1 cellular context compared by ENCODE assay signal in the genomic region with DNA sequence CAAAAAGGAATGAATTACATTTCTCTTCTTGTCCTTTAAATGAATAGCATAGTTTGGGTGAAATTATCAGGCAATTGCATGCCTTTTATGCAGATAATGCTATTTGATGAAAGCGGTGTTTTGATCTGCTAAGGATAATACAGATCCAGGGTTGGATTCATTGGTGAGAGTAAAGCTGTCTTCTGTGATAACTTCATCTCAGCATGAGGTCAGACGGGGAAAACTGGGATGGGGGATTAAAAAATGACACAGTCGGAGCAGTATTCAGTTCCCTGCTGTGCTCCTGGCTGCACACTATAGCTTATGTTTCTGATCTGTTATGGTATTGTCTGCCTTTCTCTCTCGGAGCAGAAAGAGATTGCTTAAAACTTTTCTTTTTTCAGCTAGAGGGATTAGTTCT.
TF ChIP-seq lines count a peak whose summit lies in the region.

No MANE protein-coding gene starts in this region.

TF ChIP-seq in HEK293, 187 proteins besides CTCF, POLR2A, EP300 and RAD21 (continued from another document):
- no peak for TF ChIP-seq ZNF23 (tag by site-specific recombination; IDR thresholded peaks at IDR 0.05; ENCODE audit: borderline replicate concordance)
- no peak for TF ChIP-seq ZNF791 (tag by site-specific recombination; IDR thresholded peaks at IDR 0.05)
- TF ChIP-seq ZNF544 (tag by site-specific recombination; IDR thresholded peaks at IDR 0.05), result no peak
- TF ChIP-seq, protein P1, sequence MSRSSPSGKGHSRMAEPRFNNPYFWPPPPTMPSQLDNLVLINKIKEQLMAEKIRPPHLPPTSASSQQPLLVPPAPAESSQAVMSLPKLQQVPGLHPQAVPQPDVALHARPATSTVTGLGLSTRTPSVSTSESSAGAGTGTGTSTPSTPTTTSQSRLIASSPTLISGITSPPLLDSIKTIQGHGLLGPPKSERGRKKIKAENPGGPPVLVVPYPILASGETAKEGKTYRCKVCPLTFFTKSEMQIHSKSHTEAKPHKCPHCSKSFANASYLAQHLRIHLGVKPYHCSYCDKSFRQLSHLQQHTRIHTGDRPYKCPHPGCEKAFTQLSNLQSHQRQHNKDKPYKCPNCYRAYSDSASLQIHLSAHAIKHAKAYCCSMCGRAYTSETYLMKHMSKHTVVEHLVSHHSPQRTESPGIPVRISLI (tag by site-specific recombination; IDR thresholded peaks at IDR 0.05), result no peak
- TF ChIP-seq, protein P2, sequence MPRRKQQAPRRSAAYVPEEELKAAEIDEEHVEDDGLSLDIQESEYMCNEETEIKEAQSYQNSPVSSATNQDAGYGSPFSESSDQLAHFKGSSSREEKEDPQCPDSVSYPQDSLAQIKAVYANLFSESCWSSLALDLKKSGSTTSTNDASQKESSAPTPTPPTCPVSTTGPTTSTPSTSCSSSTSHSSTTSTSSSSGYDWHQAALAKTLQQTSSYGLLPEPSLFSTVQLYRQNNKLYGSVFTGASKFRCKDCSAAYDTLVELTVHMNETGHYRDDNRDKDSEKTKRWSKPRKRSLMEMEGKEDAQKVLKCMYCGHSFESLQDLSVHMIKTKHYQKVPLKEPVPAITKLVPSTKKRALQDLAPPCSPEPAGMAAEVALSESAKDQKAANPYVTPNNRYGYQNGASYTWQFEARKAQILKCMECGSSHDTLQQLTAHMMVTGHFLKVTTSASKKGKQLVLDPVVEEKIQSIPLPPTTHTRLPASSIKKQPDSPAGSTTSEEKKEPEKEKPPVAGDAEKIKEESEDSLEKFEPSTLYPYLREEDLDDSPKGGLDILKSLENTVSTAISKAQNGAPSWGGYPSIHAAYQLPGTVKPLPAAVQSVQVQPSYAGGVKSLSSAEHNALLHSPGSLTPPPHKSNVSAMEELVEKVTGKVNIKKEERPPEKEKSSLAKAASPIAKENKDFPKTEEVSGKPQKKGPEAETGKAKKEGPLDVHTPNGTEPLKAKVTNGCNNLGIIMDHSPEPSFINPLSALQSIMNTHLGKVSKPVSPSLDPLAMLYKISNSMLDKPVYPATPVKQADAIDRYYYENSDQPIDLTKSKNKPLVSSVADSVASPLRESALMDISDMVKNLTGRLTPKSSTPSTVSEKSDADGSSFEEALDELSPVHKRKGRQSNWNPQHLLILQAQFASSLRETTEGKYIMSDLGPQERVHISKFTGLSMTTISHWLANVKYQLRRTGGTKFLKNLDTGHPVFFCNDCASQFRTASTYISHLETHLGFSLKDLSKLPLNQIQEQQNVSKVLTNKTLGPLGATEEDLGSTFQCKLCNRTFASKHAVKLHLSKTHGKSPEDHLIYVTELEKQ (tag by site-specific recombination; IDR thresholded peaks at IDR 0.05; ENCODE audit: borderline replicate concordance), result no peak
- TF ChIP-seq, protein P3, sequence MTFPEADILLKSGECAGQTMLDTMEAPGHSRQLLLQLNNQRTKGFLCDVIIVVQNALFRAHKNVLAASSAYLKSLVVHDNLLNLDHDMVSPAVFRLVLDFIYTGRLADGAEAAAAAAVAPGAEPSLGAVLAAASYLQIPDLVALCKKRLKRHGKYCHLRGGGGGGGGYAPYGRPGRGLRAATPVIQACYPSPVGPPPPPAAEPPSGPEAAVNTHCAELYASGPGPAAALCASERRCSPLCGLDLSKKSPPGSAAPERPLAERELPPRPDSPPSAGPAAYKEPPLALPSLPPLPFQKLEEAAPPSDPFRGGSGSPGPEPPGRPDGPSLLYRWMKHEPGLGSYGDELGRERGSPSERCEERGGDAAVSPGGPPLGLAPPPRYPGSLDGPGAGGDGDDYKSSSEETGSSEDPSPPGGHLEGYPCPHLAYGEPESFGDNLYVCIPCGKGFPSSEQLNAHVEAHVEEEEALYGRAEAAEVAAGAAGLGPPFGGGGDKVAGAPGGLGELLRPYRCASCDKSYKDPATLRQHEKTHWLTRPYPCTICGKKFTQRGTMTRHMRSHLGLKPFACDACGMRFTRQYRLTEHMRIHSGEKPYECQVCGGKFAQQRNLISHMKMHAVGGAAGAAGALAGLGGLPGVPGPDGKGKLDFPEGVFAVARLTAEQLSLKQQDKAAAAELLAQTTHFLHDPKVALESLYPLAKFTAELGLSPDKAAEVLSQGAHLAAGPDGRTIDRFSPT (tag by site-specific recombination; IDR thresholded peaks at IDR 0.05), result 0 out of 2 replicates have a peak, but pooled peaks have one; percentile 31
- TF ChIP-seq ZNF76 (tag by site-specific recombination; IDR thresholded peaks at IDR 0.05; ENCODE audit: borderline replicate concordance, low read depth), result no peak
- TF ChIP-seq ZSCAN16 (tag by site-specific recombination; IDR thresholded peaks at IDR 0.05), result no peak
- TF ChIP-seq BCL11B (tag by site-specific recombination; IDR thresholded peaks at IDR 0.05; ENCODE audit: low read depth), result no peak
- TF ChIP-seq ZBTB20 (tag by site-specific recombination; IDR thresholded peaks at IDR 0.05), result peak; percentile 80
- TF ChIP-seq, protein P4, sequence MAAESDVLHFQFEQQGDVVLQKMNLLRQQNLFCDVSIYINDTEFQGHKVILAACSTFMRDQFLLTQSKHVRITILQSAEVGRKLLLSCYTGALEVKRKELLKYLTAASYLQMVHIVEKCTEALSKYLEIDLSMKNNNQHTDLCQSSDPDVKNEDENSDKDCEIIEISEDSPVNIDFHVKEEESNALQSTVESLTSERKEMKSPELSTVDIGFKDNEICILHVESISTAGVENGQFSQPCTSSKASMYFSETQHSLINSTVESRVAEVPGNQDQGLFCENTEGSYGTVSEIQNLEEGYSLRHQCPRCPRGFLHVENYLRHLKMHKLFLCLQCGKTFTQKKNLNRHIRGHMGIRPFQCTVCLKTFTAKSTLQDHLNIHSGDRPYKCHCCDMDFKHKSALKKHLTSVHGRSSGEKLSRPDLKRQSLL (tag by site-specific recombination; IDR thresholded peaks at IDR 0.05), result no peak
- TF ChIP-seq ZNF416 (tag by site-specific recombination; IDR thresholded peaks at IDR 0.05), result no peak
- TF ChIP-seq ZNF514 (tag by site-specific recombination; IDR thresholded peaks at IDR 0.05), result no peak
- TF ChIP-seq ZNF549 (tag by site-specific recombination; IDR thresholded peaks at IDR 0.05), result no peak
- TF ChIP-seq SP7 (tag by site-specific recombination; IDR thresholded peaks at IDR 0.05), result no peak
- TF ChIP-seq GLI4 (tag by site-specific recombination; IDR thresholded peaks at IDR 0.05), result no peak
- TF ChIP-seq, protein P5, sequence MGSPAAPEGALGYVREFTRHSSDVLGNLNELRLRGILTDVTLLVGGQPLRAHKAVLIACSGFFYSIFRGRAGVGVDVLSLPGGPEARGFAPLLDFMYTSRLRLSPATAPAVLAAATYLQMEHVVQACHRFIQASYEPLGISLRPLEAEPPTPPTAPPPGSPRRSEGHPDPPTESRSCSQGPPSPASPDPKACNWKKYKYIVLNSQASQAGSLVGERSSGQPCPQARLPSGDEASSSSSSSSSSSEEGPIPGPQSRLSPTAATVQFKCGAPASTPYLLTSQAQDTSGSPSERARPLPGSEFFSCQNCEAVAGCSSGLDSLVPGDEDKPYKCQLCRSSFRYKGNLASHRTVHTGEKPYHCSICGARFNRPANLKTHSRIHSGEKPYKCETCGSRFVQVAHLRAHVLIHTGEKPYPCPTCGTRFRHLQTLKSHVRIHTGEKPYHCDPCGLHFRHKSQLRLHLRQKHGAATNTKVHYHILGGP (tag by site-specific recombination; IDR thresholded peaks at IDR 0.05), result no peak
- peak; percentile 52 for TF ChIP-seq ZIC2 (tag by site-specific recombination; IDR thresholded peaks at IDR 0.05)
- peak; percentile 13; the same call in 1 of the 2 replicates for TF ChIP-seq ZNF660 (tag by site-specific recombination; IDR thresholded peaks at IDR 0.05)
- no peak for TF ChIP-seq KLF7 (tag by site-specific recombination; IDR thresholded peaks at IDR 0.05; ENCODE audit: borderline replicate concordance)
- TF ChIP-seq ZNF530 (tag by site-specific recombination; IDR thresholded peaks at IDR 0.05; ENCODE audit: low read depth), result no peak
- no peak for TF ChIP-seq ZNF121 (tag by site-specific recombination; IDR thresholded peaks at IDR 0.05)
- 0 out of 2 replicates have a peak, but pooled peaks have one; percentile 14 for TF ChIP-seq ZNF600 (tag by site-specific recombination; IDR thresholded peaks at IDR 0.05)
- TF ChIP-seq, protein P6, sequence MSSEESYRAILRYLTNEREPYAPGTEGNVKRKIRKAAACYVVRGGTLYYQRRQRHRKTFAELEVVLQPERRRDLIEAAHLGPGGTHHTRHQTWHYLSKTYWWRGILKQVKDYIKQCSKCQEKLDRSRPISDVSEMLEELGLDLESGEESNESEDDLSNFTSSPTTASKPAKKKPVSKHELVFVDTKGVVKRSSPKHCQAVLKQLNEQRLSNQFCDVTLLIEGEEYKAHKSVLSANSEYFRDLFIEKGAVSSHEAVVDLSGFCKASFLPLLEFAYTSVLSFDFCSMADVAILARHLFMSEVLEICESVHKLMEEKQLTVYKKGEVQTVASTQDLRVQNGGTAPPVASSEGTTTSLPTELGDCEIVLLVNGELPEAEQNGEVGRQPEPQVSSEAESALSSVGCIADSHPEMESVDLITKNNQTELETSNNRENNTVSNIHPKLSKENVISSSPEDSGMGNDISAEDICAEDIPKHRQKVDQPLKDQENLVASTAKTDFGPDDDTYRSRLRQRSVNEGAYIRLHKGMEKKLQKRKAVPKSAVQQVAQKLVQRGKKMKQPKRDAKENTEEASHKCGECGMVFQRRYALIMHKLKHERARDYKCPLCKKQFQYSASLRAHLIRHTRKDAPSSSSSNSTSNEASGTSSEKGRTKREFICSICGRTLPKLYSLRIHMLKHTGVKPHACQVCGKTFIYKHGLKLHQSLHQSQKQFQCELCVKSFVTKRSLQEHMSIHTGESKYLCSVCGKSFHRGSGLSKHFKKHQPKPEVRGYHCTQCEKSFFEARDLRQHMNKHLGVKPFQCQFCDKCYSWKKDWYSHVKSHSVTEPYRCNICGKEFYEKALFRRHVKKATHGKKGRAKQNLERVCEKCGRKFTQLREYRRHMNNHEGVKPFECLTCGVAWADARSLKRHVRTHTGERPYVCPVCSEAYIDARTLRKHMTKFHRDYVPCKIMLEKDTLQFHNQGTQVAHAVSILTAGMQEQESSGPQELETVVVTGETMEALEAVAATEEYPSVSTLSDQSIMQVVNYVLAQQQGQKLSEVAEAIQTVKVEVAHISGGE (tag by site-specific recombination; conservative IDR thresholded peaks at IDR 0.05; ENCODE audit: low read depth), result no peak
- TF ChIP-seq MZF1 (tag by site-specific recombination; IDR thresholded peaks at IDR 0.05; ENCODE audit: borderline replicate concordance), result 0 out of 2 replicates have a peak, but pooled peaks have one; percentile 68
- peak; percentile 42; the same call in 1 of the 2 replicates for TF ChIP-seq ZBTB17 (tag by site-specific recombination; IDR thresholded peaks at IDR 0.05)
- 0 out of 2 replicates have a peak, but pooled peaks have one; percentile 28 for TF ChIP-seq IKZF3 (tag by site-specific recombination; IDR thresholded peaks at IDR 0.05)
- TF ChIP-seq ZBTB8A (tag by site-specific recombination; IDR thresholded peaks at IDR 0.05), result no peak
- TF ChIP-seq ZNF658 (tag by site-specific recombination; IDR thresholded peaks at IDR 0.05), result no peak
- no peak for TF ChIP-seq ZNF146 (tag by site-specific recombination; IDR thresholded peaks at IDR 0.05)
- TF ChIP-seq, protein P7, sequence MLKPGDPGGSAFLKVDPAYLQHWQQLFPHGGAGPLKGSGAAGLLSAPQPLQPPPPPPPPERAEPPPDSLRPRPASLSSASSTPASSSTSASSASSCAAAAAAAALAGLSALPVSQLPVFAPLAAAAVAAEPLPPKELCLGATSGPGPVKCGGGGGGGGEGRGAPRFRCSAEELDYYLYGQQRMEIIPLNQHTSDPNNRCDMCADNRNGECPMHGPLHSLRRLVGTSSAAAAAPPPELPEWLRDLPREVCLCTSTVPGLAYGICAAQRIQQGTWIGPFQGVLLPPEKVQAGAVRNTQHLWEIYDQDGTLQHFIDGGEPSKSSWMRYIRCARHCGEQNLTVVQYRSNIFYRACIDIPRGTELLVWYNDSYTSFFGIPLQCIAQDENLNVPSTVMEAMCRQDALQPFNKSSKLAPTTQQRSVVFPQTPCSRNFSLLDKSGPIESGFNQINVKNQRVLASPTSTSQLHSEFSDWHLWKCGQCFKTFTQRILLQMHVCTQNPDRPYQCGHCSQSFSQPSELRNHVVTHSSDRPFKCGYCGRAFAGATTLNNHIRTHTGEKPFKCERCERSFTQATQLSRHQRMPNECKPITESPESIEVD (tag by site-specific recombination; IDR thresholded peaks at IDR 0.05), result peak; percentile 59
- TF ChIP-seq ZNF341 (tag by site-specific recombination; IDR thresholded peaks at IDR 0.05; ENCODE audit: low read depth), result no peak
